11 cellular contexts compared by ENCODE assay signal in the genomic region with DNA sequence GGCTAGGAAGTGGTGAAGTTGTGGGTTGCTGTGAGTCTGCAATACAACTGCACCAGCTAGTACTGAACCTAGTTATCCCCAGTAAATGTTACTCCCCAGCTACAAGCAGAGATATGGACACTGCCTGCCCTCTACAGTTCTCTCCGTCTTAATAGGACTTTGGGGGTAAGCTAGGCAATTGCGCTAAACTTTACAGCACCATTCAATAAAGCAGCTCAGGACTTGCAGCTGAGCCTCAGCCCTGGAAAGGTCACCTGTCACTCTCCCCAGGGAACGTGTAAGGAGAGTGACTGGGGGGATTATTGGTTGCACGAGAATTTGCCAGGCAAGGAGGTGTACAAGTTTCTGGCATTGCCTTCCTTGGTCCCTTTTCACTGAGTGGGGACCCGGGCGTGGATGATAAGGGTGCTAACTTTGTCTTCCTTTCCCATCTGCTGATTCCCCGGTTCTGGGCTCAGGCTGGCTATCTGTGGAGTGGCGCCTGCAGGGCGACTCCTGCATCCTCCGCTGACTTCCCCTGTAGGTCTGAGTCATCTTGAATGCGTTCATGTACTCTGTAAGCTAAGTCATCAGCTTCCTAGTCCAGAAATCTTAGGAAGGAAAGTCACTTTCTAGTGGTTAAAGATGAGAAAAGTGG.
DNase-seq lines count a peak whose midpoint lies in the region; ATAC-seq and TF ChIP-seq lines count a peak whose summit lies in the region.
"Had no signal": no experiment of that assay in that cellular context is flagged by ENCODE, and none has a peak within 500 bp of the region (broad histone marks: within the 10 kb centered on the region; RNA-seq: fewer than 3 reads in every experiment).

No MANE protein-coding gene starts in this region.

- no peaks in the 10 kb centered on the region for H3K36me3 ChIP-seq in HCT116 (ENCODE audit: control insufficient read depth in 1 of 2, insufficient read depth in 2 of 2, low read length in 2 of 2)

- H3K4me2 ChIP-seq in HCT116 (ENCODE audit: low read length) = peak overlapping the region; percentile 37

- no peak overlapping the region for H3K4me3 ChIP-seq in HCT116 (replicated peaks in 1 of 2; ENCODE audit: low read depth in 1 of 2, low read length in 2 of 2)

- intact Hi-C loops in HCT116 (cut with micrococcal nuclease) = no loop called here

- no peak for TF ChIP-seq POLR2A in HCT116 (IDR thresholded peaks at IDR 0.05; ENCODE audit: borderline replicate concordance, extremely low read depth, insufficient read depth, insufficient read length)

- POLR2A ChIA-PET in HCT116 (lab: Charles Lee) = no interaction called here
- POLR2A ChIA-PET in naive thymus-derived CD8-positive, alpha-beta T cell (lab: Charles Lee) = interaction anchor here (1.1 kb wide), 1 partner anchor 256 kb away, joined by 3 read pairs; a partner anchor contains a TSS

- TF ChIP-seq CTCF in HCT116 (IDR thresholded peaks at IDR 0.05 in 2 of 3, conservative IDR thresholded peaks at IDR 0.05 in 1 of 3; ENCODE audit: borderline replicate concordance in 1 of 3, insufficient read depth in 1 of 3, low read depth in 2 of 3, low read length in 2 of 3) (no peak), foreskin keratinocyte (conservative IDR thresholded peaks at IDR 0.05) (no peak), endothelial cell (IDR thresholded peaks at IDR 0.05; ENCODE audit: unreplicated experiment) (no peak)

- no peak overlapping the region for H2AFZ ChIP-seq in HCT116 (ENCODE audit: low read depth, low read length, poor library complexity, severe bottlenecking)

- ATAC-seq in HCT116 (peak; percentile 39; the same call in 1 of the 2 replicates), foreskin keratinocyte (peak; percentile 71)
- no peak for ATAC-seq in naive thymus-derived CD8-positive, alpha-beta T cell

- peak; percentile 88 for DNase-seq in A172 (ENCODE audit: low spot score)
- DNase-seq in HCT116 (ENCODE audit: low read depth, low spot score) = no peak
- peak; percentile 51 for DNase-seq in SKM-1 (lab: John Stamatoyannopoulos, UW; ENCODE audit: unreplicated experiment)
- peak in 1 of 2 donors; percentile 45 for DNase-seq in foreskin keratinocyte
- DNase-seq in NCI-H1694 (lab: John Stamatoyannopoulos, UW) = no peak
- DNase-seq in endothelial cell (ENCODE audit: low spot score) = no peak
- no peak for DNase-seq in activated naive CD4-positive, alpha-beta T cell treated with anti-CD3 and anti-CD28 coated beads, Interleukin-2, amount 10 ng/mL, durations not matched to agents 7 days and 5 days
- no peak for DNase-seq in naive thymus-derived CD8-positive, alpha-beta T cell
- DNase-seq: aorta, NCI-H1930 had no signal

- H3K4me3 Mint-ChIP-seq in endothelial cell (ENCODE audit: unreplicated experiment) = no peak overlapping the region
- no peak overlapping the region for H3K4me3 Mint-ChIP-seq in activated naive CD4-positive, alpha-beta T cell treated with anti-CD3 and anti-CD28 coated beads, Interleukin-2, amount 10 ng/mL, durations not matched to agents 7 days and 5 days
- H3K4me3 Mint-ChIP-seq in naive thymus-derived CD8-positive, alpha-beta T cell = no peak overlapping the region

- BruUV-seq in HCT116 (replicated peaks; lab: Mats Ljungman, UMichigan) = no TSS peak

- peaks cover 25% of the 10 kb centered on the region; the same call in 1 of the 2 replicates for H3K27me3 ChIP-seq in HCT116 (ENCODE audit: insufficient read depth, low read length)
- peaks cover 30% of the 10 kb centered on the region for H3K27me3 ChIP-seq in foreskin keratinocyte

- no peaks in the 10 kb centered on the region for H3K9me2 ChIP-seq in HCT116 (ENCODE audit: insufficient read depth)

- no peaks in the 10 kb centered on the region for H3K9me3 Mint-ChIP-seq in endothelial cell (ENCODE audit: unreplicated experiment)
- H3K9me3 Mint-ChIP-seq in activated naive CD4-positive, alpha-beta T cell treated with anti-CD3 and anti-CD28 coated beads, Interleukin-2, amount 10 ng/mL, durations not matched to agents 7 days and 5 days = no peaks in the 10 kb centered on the region
- no peaks in the 10 kb centered on the region for H3K9me3 Mint-ChIP-seq in naive thymus-derived CD8-positive, alpha-beta T cell

- H3K79me2 ChIP-seq in HCT116 (ENCODE audit: insufficient read depth, low read length) = no peaks in the 10 kb centered on the region

- RAD21 ChIA-PET in HCT116 (lab: Charles Lee; ENCODE audit: low non-redundant PET in 1 of 2, low total read pairs in 2 of 2, uncharacterized antibody in 2 of 2, unreplicated experiment in 2 of 2) = no interaction called here

- peaks cover 3 to 11% of the 10 kb centered on the region in 2 experiments; a peak in 3 of 4 replicates for H3K4me1 ChIP-seq in HCT116 (ENCODE audit: control insufficient read depth in 1 of 2, insufficient read depth in 2 of 2, low read length in 2 of 2)
- no peaks in the 10 kb centered on the region for H3K4me1 ChIP-seq in foreskin keratinocyte

- H3K27me3 Mint-ChIP-seq in endothelial cell (ENCODE audit: unreplicated experiment) = peaks cover 8% of the 10 kb centered on the region
- H3K27me3 Mint-ChIP-seq in activated naive CD4-positive, alpha-beta T cell treated with anti-CD3 and anti-CD28 coated beads, Interleukin-2, amount 10 ng/mL, durations not matched to agents 7 days and 5 days = peaks cover 71% of the 10 kb centered on the region
- H3K27me3 Mint-ChIP-seq in naive thymus-derived CD8-positive, alpha-beta T cell = peaks cover 8 to 55% (median 32%) of the 10 kb centered on the region in 5 donors

- CTCF ChIA-PET in HCT116 (lab: Charles Lee) = interaction anchor here (0.9 to 3.1 kb wide), 4 partner anchors 17 to 164 kb away, joined by 3 to 21 read pairs (median 4); no protein-coding TSS in a partner anchor
- CTCF ChIA-PET in activated naive CD4-positive, alpha-beta T cell treated with anti-CD3 and anti-CD28 coated beads, Interleukin-2, amount 10 ng/mL, durations not matched to agents 7 days and 5 days (lab: Charles Lee) = interaction anchor here (0.9 to 7.4 kb wide), 3 partner anchors 18 to 90 kb away, joined by 3 to 83 read pairs (median 3); no protein-coding TSS in a partner anchor

- no peak overlapping the region for H3K9ac ChIP-seq in HCT116 (ENCODE audit: low read length)

- H3K4me1 Mint-ChIP-seq in endothelial cell (ENCODE audit: unreplicated experiment) = peaks cover 27% of the 10 kb centered on the region
- no peaks in the 10 kb centered on the region for H3K4me1 Mint-ChIP-seq in activated naive CD4-positive, alpha-beta T cell treated with anti-CD3 and anti-CD28 coated beads, Interleukin-2, amount 10 ng/mL, durations not matched to agents 7 days and 5 days
- H3K4me1 Mint-ChIP-seq in naive thymus-derived CD8-positive, alpha-beta T cell = peaks cover 0 to 3% (median 0%) of the 10 kb centered on the region in 4 donors

- no peaks in the 10 kb centered on the region for H3K9me3 ChIP-seq in HCT116 (ENCODE audit: control insufficient read depth in 1 of 2, insufficient read depth in 1 of 2, low read depth in 1 of 2, low read length in 2 of 2)

- H4K20me1 ChIP-seq in HCT116 (ENCODE audit: insufficient read depth) = no peaks in the 10 kb centered on the region

- H3K27ac ChIP-seq in HCT116 (ENCODE audit: low read depth, low read length) = no peak overlapping the region
- no peak overlapping the region for H3K27ac ChIP-seq in foreskin keratinocyte
- H3K27ac ChIP-seq: VCaP had no signal

- TF ChIP-seq RAD21 in HCT116 (IDR thresholded peaks at IDR 0.05; ENCODE audit: low read depth) = no peak

- H3K27ac Mint-ChIP-seq in endothelial cell (ENCODE audit: unreplicated experiment) = no peak overlapping the region
- no peak overlapping the region for H3K27ac Mint-ChIP-seq in activated naive CD4-positive, alpha-beta T cell treated with anti-CD3 and anti-CD28 coated beads, Interleukin-2, amount 10 ng/mL, durations not matched to agents 7 days and 5 days
- H3K27ac Mint-ChIP-seq in naive thymus-derived CD8-positive, alpha-beta T cell = peak overlapping the region in 1 of 10 donors; percentile 53

- no peaks in the 10 kb centered on the region for H3K36me3 Mint-ChIP-seq in endothelial cell (ENCODE audit: low read depth, unreplicated experiment)
- no peaks in the 10 kb centered on the region for H3K36me3 Mint-ChIP-seq in activated naive CD4-positive, alpha-beta T cell treated with anti-CD3 and anti-CD28 coated beads, Interleukin-2, amount 10 ng/mL, durations not matched to agents 7 days and 5 days
- H3K36me3 Mint-ChIP-seq in naive thymus-derived CD8-positive, alpha-beta T cell = no peaks in the 10 kb centered on the region

TF ChIP-seq in HCT116, 20 proteins besides CTCF, POLR2A, EP300 and RAD21:
- TF ChIP-seq EZH2phosphoT487 (IDR thresholded peaks at IDR 0.05; ENCODE audit: borderline replicate concordance) = no peak
- TF ChIP-seq YY1 (IDR thresholded peaks at IDR 0.05; ENCODE audit: extremely low read depth, insufficient replicate concordance, low read depth, low read length) = no peak
- TF ChIP-seq SIN3A (IDR thresholded peaks at IDR 0.05; ENCODE audit: low read depth) = no peak
- TF ChIP-seq JUND (IDR thresholded peaks at IDR 0.05) = no peak
- no peak for TF ChIP-seq EGR1 (IDR thresholded peaks at IDR 0.05; ENCODE audit: low read depth)
- no peak for TF ChIP-seq SP1 (IDR thresholded peaks at IDR 0.05; ENCODE audit: low read depth)
- TF ChIP-seq ZFX (IDR thresholded peaks at IDR 0.05) = no peak
- no peak for TF ChIP-seq EZH2 (IDR thresholded peaks at IDR 0.05)
- TF ChIP-seq CBX3 (IDR thresholded peaks at IDR 0.05; ENCODE audit: low read depth) = no peak
- no peak for TF ChIP-seq CEBPB (IDR thresholded peaks at IDR 0.05; ENCODE audit: low read depth)
- TF ChIP-seq, protein P1, sequence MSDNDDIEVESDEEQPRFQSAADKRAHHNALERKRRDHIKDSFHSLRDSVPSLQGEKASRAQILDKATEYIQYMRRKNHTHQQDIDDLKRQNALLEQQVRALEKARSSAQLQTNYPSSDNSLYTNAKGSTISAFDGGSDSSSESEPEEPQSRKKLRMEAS (IDR thresholded peaks at IDR 0.05) = no peak
- TF ChIP-seq, protein P2, sequence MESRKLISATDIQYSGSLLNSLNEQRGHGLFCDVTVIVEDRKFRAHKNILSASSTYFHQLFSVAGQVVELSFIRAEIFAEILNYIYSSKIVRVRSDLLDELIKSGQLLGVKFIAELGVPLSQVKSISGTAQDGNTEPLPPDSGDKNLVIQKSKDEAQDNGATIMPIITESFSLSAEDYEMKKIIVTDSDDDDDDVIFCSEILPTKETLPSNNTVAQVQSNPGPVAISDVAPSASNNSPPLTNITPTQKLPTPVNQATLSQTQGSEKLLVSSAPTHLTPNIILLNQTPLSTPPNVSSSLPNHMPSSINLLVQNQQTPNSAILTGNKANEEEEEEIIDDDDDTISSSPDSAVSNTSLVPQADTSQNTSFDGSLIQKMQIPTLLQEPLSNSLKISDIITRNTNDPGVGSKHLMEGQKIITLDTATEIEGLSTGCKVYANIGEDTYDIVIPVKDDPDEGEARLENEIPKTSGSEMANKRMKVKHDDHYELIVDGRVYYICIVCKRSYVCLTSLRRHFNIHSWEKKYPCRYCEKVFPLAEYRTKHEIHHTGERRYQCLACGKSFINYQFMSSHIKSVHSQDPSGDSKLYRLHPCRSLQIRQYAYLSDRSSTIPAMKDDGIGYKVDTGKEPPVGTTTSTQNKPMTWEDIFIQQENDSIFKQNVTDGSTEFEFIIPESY (IDR thresholded peaks at IDR 0.05; ENCODE audit: extremely low read depth, insufficient replicate concordance, low read length) = no peak
- no peak for TF ChIP-seq FOSL1 (IDR thresholded peaks at IDR 0.05; ENCODE audit: low read depth)

Comparison
In these comparisons a context has a peak if more than half of its experiments do, and no peak if none do; other contexts are left out.
1. DNase-seq: peak in A172 (single experiment) and SKM-1 (single experiment); none in HCT116 (single experiment), NCI-H1694 (single experiment), endothelial cell (single experiment), activated naive CD4-positive, alpha-beta T cell treated with anti-CD3 and anti-CD28 coated beads, Interleukin-2, amount 10 ng/mL, durations not matched to agents 7 days and 5 days (single experiment) and naive thymus-derived CD8-positive, alpha-beta T cell (0 of 10).
2. ATAC-seq: peak in HCT116 (single experiment) and foreskin keratinocyte (single experiment); none in naive thymus-derived CD8-positive, alpha-beta T cell (0 of 2).